8 cellular contexts compared by ENCODE assay signal in genomic region chr12:53179694-53180269, GRCh38. TPM values are rescaled to one million over a fixed set of nuclear protein-coding genes. Genes with fewer than 3 reads are reported as not detected.
DNase-seq lines count a peak whose midpoint lies in the region; ATAC-seq, FAIRE-seq and TF ChIP-seq lines count a peak whose summit lies in the region.

No MANE protein-coding gene starts in this region.

- peak overlapping the region; percentile 89 for H3K27ac ChIP-seq in CD4-positive, alpha-beta memory T cell (ENCODE audit: low read depth, low read length)
- peak overlapping the region; percentile 86 for H3K27ac ChIP-seq in K562 (ENCODE audit: extremely low read depth, low read depth, low read length)
- peak overlapping the region; percentile 87 for H3K27ac ChIP-seq in subcutaneous abdominal adipose tissue (ENCODE audit: low read depth, low read length)

- peak overlapping the region; percentile 89 to 96 (median 90) for H3K4me3 Mint-ChIP-seq in CD4-positive, alpha-beta memory T cell

- H3K36me3 ChIP-seq in CD4-positive, alpha-beta memory T cell (ENCODE audit: insufficient read depth, low read length) = peaks cover 23% of the 10 kb centered on the region
- peaks cover 31% of the 10 kb centered on the region for H3K36me3 ChIP-seq in K562 (ENCODE audit: control insufficient read depth, insufficient read depth, low read length)
- peaks cover 3% of the 10 kb centered on the region for H3K36me3 ChIP-seq in kidney epithelial cell (ENCODE audit: control insufficient read depth, insufficient read depth, low read length)
- H3K36me3 ChIP-seq in subcutaneous abdominal adipose tissue (ENCODE audit: control insufficient read depth in 5 of 5, insufficient read depth in 5 of 5, low read length in 5 of 5) = peaks cover 8 to 26% (median 16%) of the 10 kb centered on the region in 5 donors

- H3K79me2 ChIP-seq in K562 (ENCODE audit: control insufficient read depth, insufficient read depth, low read length) = peaks cover 34% of the 10 kb centered on the region

- H3K4me2 ChIP-seq in K562 (ENCODE audit: insufficient read depth, low read length) = peak overlapping the region; percentile 92

- H3K9me1 ChIP-seq in K562 (ENCODE audit: control insufficient read depth, insufficient read depth, low read length) = no peaks in the 10 kb centered on the region

- TF ChIP-seq POLR2A in K562 (conservative IDR thresholded peaks at IDR 0.05) = no peak

- peaks cover 9 to 35% of the 10 kb centered on the region in 2 donors for H3K36me3 Mint-ChIP-seq in CD4-positive, alpha-beta memory T cell

- in situ Hi-C loops in K562 (cut with MboI) = loop anchor here (10.0 kb wide), 1 partner anchor 755 kb away; no protein-coding TSS in a partner anchor

- H3K27me3 ChIP-seq in CD4-positive, alpha-beta memory T cell (ENCODE audit: insufficient read depth, low read length) = no peaks in the 10 kb centered on the region
- H3K27me3 ChIP-seq in K562 (ENCODE audit: control insufficient read depth in 2 of 2, insufficient read depth in 2 of 2, low read length in 2 of 2) = no peaks in the 10 kb centered on the region
- H3K27me3 ChIP-seq in kidney epithelial cell (ENCODE audit: control insufficient read depth, insufficient read depth, low read length) = no peaks in the 10 kb centered on the region
- H3K27me3 ChIP-seq in subcutaneous abdominal adipose tissue (ENCODE audit: control insufficient read depth in 5 of 5, insufficient read depth in 4 of 5, low read length in 5 of 5) = no peaks in the 10 kb centered on the region

- peak overlapping the region; percentile 88 to 98 (median 97) for H3K27ac Mint-ChIP-seq in CD4-positive, alpha-beta memory T cell

- H3K9me3 ChIP-seq in CD4-positive, alpha-beta memory T cell (ENCODE audit: control insufficient read depth in 1 of 2, low read length in 2 of 2) = no peaks in the 10 kb centered on the region
- H3K9me3 ChIP-seq in K562 (replicated peaks; ENCODE audit: control insufficient read depth, insufficient read depth, low read depth, low read length) (peaks cover 5% of the 10 kb centered on the region), subcutaneous abdominal adipose tissue (ENCODE audit: control insufficient read depth in 5 of 5, low read length in 5 of 5) (no peaks in the 10 kb centered on the region)

- peak; percentile 51 for FAIRE-seq in K562 (lab: Jason Lieb, UNC)

- H3K4me1 ChIP-seq in CD4-positive, alpha-beta memory T cell (ENCODE audit: insufficient read depth, low read length) = peaks cover 47% of the 10 kb centered on the region
- H3K4me1 ChIP-seq in K562 (replicated peaks in 1 of 2; ENCODE audit: control insufficient read depth in 2 of 2, insufficient read depth in 2 of 2, low read length in 2 of 2) (peaks cover 19 to 26% of the 10 kb centered on the region in 2 experiments; a peak in 4 of 5 replicates), subcutaneous abdominal adipose tissue (ENCODE audit: control insufficient read depth in 5 of 5, insufficient read depth in 5 of 5, low read length in 5 of 5) (peaks cover 18 to 65% (median 51%) of the 10 kb centered on the region in 5 donors)

- TF ChIP-seq EP300 in K562 (IDR thresholded peaks at IDR 0.05; ENCODE audit: low read length) = no peak

- ATAC-seq in GM21390 (IDR thresholded peaks at IDR 0.05; ENCODE audit: unreplicated experiment) (peak; percentile 6), K562 (peak; percentile 56)

- no peak for TF ChIP-seq RAD21 in K562 (CRISPR knock-in tag; conservative IDR thresholded peaks at IDR 0.05 in 1 of 2, IDR thresholded peaks at IDR 0.05 in 1 of 2)

- 3% methylated on average over 14 of the region's 14 CpGs for WGBS in K562 (ENCODE audit: insufficient coverage, low coverage, missing lambda C conversion rate)

- no peak for DNase-seq in CD4-positive, alpha-beta memory T cell
- peak; percentile 29 for DNase-seq in HS-5 (ENCODE audit: low read depth)
- DNase-seq in K562 (ENCODE audit: extremely low read depth in 1 of 4, low spot score in 3 of 4) = peak in 2 of 4 experiments; percentile 42 to 43
- no peak for DNase-seq in kidney epithelial cell (ENCODE audit: low read depth)
- no peak for DNase-seq in occipital lobe (lab: John Stamatoyannopoulos, UW)
- no peak for DNase-seq in GM19238 (ENCODE audit: insufficient read length, low spot score)

- H3K9ac ChIP-seq in K562 (ENCODE audit: insufficient read depth in 1 of 2, low read depth in 2 of 2, low read length in 2 of 2) = peak overlapping the region; percentile 82 to 100
- H3K9ac ChIP-seq in subcutaneous abdominal adipose tissue (ENCODE audit: low read length in 5 of 5) = peak overlapping the region; percentile 63 to 89 (median 84)

- POLR2A ChIA-PET in CD4-positive, alpha-beta memory T cell (lab: Charles Lee; ENCODE audit: partially characterized antibody) = interaction anchor here (0.7 to 17.3 kb wide), 23 partner anchors 16 to 321 kb away, joined by 3 to 463 read pairs (median 9); partner anchors contain the start of genes AAAS, EIF4B, ESPL1 and ITGB7
- POLR2A ChIA-PET in K562 (lab: Yijun Ruan, JAX) = interaction anchor here (0.9 to 2.3 kb wide), 6 partner anchors 8 to 41 kb away, joined by 3 to 8 read pairs (median 6); no protein-coding TSS in a partner anchor

- peak overlapping the region; percentile 87 for H2AFZ ChIP-seq in K562 (ENCODE audit: low read depth, low read length)

- BruUV-seq in K562 (replicated peaks; lab: Mats Ljungman, UMichigan) = TSS peak; percentile 84

- H3K4me1 Mint-ChIP-seq in CD4-positive, alpha-beta memory T cell = peaks cover 33 to 56% (median 45%) of the 10 kb centered on the region in 4 donors

- H3K27me3 Mint-ChIP-seq in CD4-positive, alpha-beta memory T cell = no peaks in the 10 kb centered on the region

- intact Hi-C loops in CD4-positive, alpha-beta memory T cell (cut with micrococcal nuclease) = loop anchor here (1.0 to 2.0 kb wide), 14 partner anchors 11 to 321 kb away; partner anchors contain the start of genes AAAS, EIF4B, ESPL1 and MYG1
- intact Hi-C loops in K562 (cut with micrococcal nuclease) = loop anchor here (2.0 kb wide), 1 partner anchor 41 kb away; no protein-coding TSS in a partner anchor

- peak overlapping the region; percentile 56 to 74 for H3K4me3 ChIP-seq in CD4-positive, alpha-beta memory T cell (ENCODE audit: low read length in 2 of 2)
- H3K4me3 ChIP-seq in K562 (peak overlapping the region; percentile 75), kidney epithelial cell (ENCODE audit: low read depth, low read length) (peak overlapping the region; percentile 80), subcutaneous abdominal adipose tissue (ENCODE audit: low read depth in 1 of 5, low read length in 5 of 5) (peak overlapping the region; percentile 74 to 91 (median 85))

- TF ChIP-seq CTCF in K562 (IDR thresholded peaks at IDR 0.05 in 2 of 3, conservative IDR thresholded peaks at IDR 0.05 in 1 of 3; ENCODE audit: insufficient read depth in 2 of 3, low read depth in 1 of 3, low read length in 3 of 3) (no peak), kidney epithelial cell (IDR thresholded peaks at IDR 0.05; ENCODE audit: insufficient read depth, low read length, poor library complexity, severe bottlenecking) (no peak)

- peaks cover 0 to 2% (median 0%) of the 10 kb centered on the region in 8 donors for H3K9me3 Mint-ChIP-seq in CD4-positive, alpha-beta memory T cell

- H4K20me1 ChIP-seq in K562 (replicated peaks; ENCODE audit: control insufficient read depth, insufficient read depth, low read length) = no peaks in the 10 kb centered on the region

- CTCF ChIA-PET in CD4-positive, alpha-beta memory T cell (lab: Charles Lee; ENCODE audit: partially characterized antibody) = interaction anchor here (0.9 to 4.3 kb wide), 7 partner anchors 15 to 165 kb away, joined by 3 to 51 read pairs (median 9); no protein-coding TSS in a partner anchor
- CTCF ChIA-PET in K562 (lab: Yijun Ruan, JAX; ENCODE audit: low intra/inter-chr PET ratio) = interaction anchor here (0.7 kb wide), 1 partner anchor 14 kb away, joined by 4 read pairs; no protein-coding TSS in a partner anchor

RNA-seq across cellular contexts. Expression of gene ZNF740, which starts 0.7 kb away (rescaled TPM):
- total RNA-seq in CD4-positive, alpha-beta memory T cell = 100 to 1,000 TPM; 109 to 113 TPM
- polyA plus RNA-seq in CD4-positive, alpha-beta memory T cell = 1 to 10 TPM in 1 of 2 donors, under 1 TPM in 1; 0.90 to 3.5 TPM
- 77.6 and 121 TPM in 2 replicates for total RNA-seq in K562 (2011; cell fraction: chromatin; rRNA removed; ENCODE audit: low replicate concordance)
- total RNA-seq in K562 (2011; cell fraction: nucleolus; rRNA removed) = 62.2 and 65.9 TPM in 2 replicates
- 76.6 and 88.8 TPM in 2 replicates for total RNA-seq in K562 (2011; cell fraction: nucleoplasm; rRNA removed)
- total RNA-seq in K562 (2014; rRNA removed) (15.1 and 16.1 TPM in 2 replicates), K562 (2014; rRNA removed; fragmentation: Illumina TruSeq; extraction: Trizol) (18.6 and 19.9 TPM in 2 replicates), K562 (2015; rRNA removed; fragmentation: Illumina TruSeq; extraction: Trizol) (13.3 and 13.6 TPM in 2 replicates), K562 (2021) (39.6 and 46.4 TPM in 2 replicates), kidney epithelial cell (9.1 and 9.9 TPM in 2 replicates), occipital lobe (19.7 TPM)
- polyA plus RNA-seq in K562 (2011; rRNA removed) (33.1 and 34.9 TPM in 2 replicates), K562 (2014; fragmentation: Illumina TruSeq; extraction: Trizol) (19.2 and 21.0 TPM in 2 replicates), K562 (2014; fragmentation: Nextera tagmentation; extraction: Ambion mirVana) (1 to 10 TPM in 1 of 2 experiments, under 1 TPM in 1; 0.57 to 1.4 TPM), K562 (2014; rRNA removed) (20.6 and 22.1 TPM in 2 replicates)
- 9.6 and 17.0 TPM in 2 replicates for polyA plus RNA-seq in K562 (2011; cell fraction: cytosol; rRNA removed)
- polyA plus RNA-seq in K562 (2011; cell fraction: nucleus; rRNA removed) = 89.9 and 103 TPM in 2 replicates
- 12.8 and 21.6 TPM in 2 replicates for polyA plus RNA-seq in K562 (2012)
- 32.3 and 37.3 TPM in 2 replicates for polyA minus RNA-seq in K562 (2011; rRNA and poly(A)+ RNA removed)
- polyA minus RNA-seq in K562 (2011; cell fraction: cytosol; rRNA and poly(A)+ RNA removed) = 8.2 and 9.2 TPM in 2 replicates
- 45.2 and 63.6 TPM in 2 replicates for polyA minus RNA-seq in K562 (2011; cell fraction: nucleus; rRNA and poly(A)+ RNA removed)

RNA-seq across cellular contexts. Expression of gene CSAD, which starts 0.9 kb away (rescaled TPM):
- total RNA-seq in CD4-positive, alpha-beta memory T cell = 10 to 100 TPM; 62.5 to 64.2 TPM
- 1 to 10 TPM; 1.1 to 2.9 TPM for polyA plus RNA-seq in CD4-positive, alpha-beta memory T cell
- total RNA-seq in K562 (2011; cell fraction: chromatin; rRNA removed; ENCODE audit: low replicate concordance) = 97.5 and 106 TPM in 2 replicates
- 53.5 and 54.7 TPM in 2 replicates for total RNA-seq in K562 (2011; cell fraction: nucleolus; rRNA removed)
- total RNA-seq in K562 (2011; cell fraction: nucleoplasm; rRNA removed) = 60.6 and 65.8 TPM in 2 replicates
- total RNA-seq in K562 (2014; rRNA removed) (8.1 and 8.5 TPM in 2 replicates), K562 (2014; rRNA removed; fragmentation: Illumina TruSeq; extraction: Trizol) (5.7 and 8.1 TPM in 2 replicates), K562 (2015; rRNA removed; fragmentation: Illumina TruSeq; extraction: Trizol) (6.7 and 7.0 TPM in 2 replicates), K562 (2021) (10.3 and 10.9 TPM in 2 replicates), kidney epithelial cell (5.3 and 9.1 TPM in 2 replicates), occipital lobe (26.0 TPM)
- polyA plus RNA-seq in K562 (2011; rRNA removed) (19.6 and 26.6 TPM in 2 replicates), K562 (2014; fragmentation: Illumina TruSeq; extraction: Trizol) (11.1 and 16.8 TPM in 2 replicates), K562 (2014; fragmentation: Nextera tagmentation; extraction: Ambion mirVana) (1 to 10 TPM; 1.8 to 2.4 TPM), K562 (2014; rRNA removed) (17.1 TPM in 2 replicates)
- 5.5 and 11.5 TPM in 2 replicates for polyA plus RNA-seq in K562 (2011; cell fraction: cytosol; rRNA removed)
- 109 and 129 TPM in 2 replicates for polyA plus RNA-seq in K562 (2011; cell fraction: nucleus; rRNA removed)
- polyA plus RNA-seq in K562 (2012) = 7.6 and 29.6 TPM in 2 replicates
- 6.1 and 7.9 TPM in 2 replicates for polyA minus RNA-seq in K562 (2011; rRNA and poly(A)+ RNA removed)
- 6.1 TPM in 1 of 2 replicates, not detected in the other for polyA minus RNA-seq in K562 (2011; cell fraction: cytosol; rRNA and poly(A)+ RNA removed)
- polyA minus RNA-seq in K562 (2011; cell fraction: nucleus; rRNA and poly(A)+ RNA removed) = 14.8 and 19.5 TPM in 2 replicates

RNA-seq across cellular contexts. Expression of gene ITGB7, which starts 27.3 kb away (rescaled TPM):
- total RNA-seq in CD4-positive, alpha-beta memory T cell = 100 to 1,000 TPM; 382 to 397 TPM
- 100 to 1,000 TPM; 271 to 374 TPM for polyA plus RNA-seq in CD4-positive, alpha-beta memory T cell
- total RNA-seq in K562 (2011; cell fraction: chromatin; rRNA removed; ENCODE audit: low replicate concordance) = 1.7 and 4.1 TPM in 2 replicates
- 3.6 and 8.2 TPM in 2 replicates for total RNA-seq in K562 (2011; cell fraction: nucleolus; rRNA removed)
- 2.3 and 2.7 TPM in 2 replicates for total RNA-seq in K562 (2011; cell fraction: nucleoplasm; rRNA removed)
- total RNA-seq in K562 (2014; rRNA removed) (1.3 and 1.9 TPM in 2 replicates), K562 (2014; rRNA removed; fragmentation: Illumina TruSeq; extraction: Trizol) (0.41 and 0.55 TPM in 2 replicates), K562 (2015; rRNA removed; fragmentation: Illumina TruSeq; extraction: Trizol) (0.54 and 0.64 TPM in 2 replicates), K562 (2021) (2.0 and 3.5 TPM in 2 replicates), kidney epithelial cell (0.75 and 1.6 TPM in 2 replicates), occipital lobe (not detected)
- polyA plus RNA-seq in K562 (2011; rRNA removed) (0.98 and 1.5 TPM in 2 replicates), K562 (2014; fragmentation: Illumina TruSeq; extraction: Trizol) (0.57 and 0.67 TPM in 2 replicates), K562 (2014; fragmentation: Nextera tagmentation; extraction: Ambion mirVana) (under 1 TPM; 0.06 to 0.10 TPM), K562 (2014; rRNA removed) (1.2 and 1.9 TPM in 2 replicates)
- polyA plus RNA-seq in K562 (2011; cell fraction: cytosol; rRNA removed) = 1.2 and 2.2 TPM in 2 replicates
- polyA plus RNA-seq in K562 (2011; cell fraction: nucleus; rRNA removed) = 3.1 and 4.5 TPM in 2 replicates
- polyA plus RNA-seq in K562 (2012) = 0.82 and 1.4 TPM in 2 replicates
- 1.2 and 1.3 TPM in 2 replicates for polyA minus RNA-seq in K562 (2011; rRNA and poly(A)+ RNA removed)
- 0.95 and 2.7 TPM in 2 replicates for polyA minus RNA-seq in K562 (2011; cell fraction: cytosol; rRNA and poly(A)+ RNA removed)
- 0.89 and 1.2 TPM in 2 replicates for polyA minus RNA-seq in K562 (2011; cell fraction: nucleus; rRNA and poly(A)+ RNA removed)

RNA-seq across cellular contexts. Expression of gene RARG, which starts 52.2 kb away (rescaled TPM):
- total RNA-seq in CD4-positive, alpha-beta memory T cell = 10 to 100 TPM; 84.7 to 86.0 TPM
- 10 to 100 TPM; 13.2 to 25.1 TPM for polyA plus RNA-seq in CD4-positive, alpha-beta memory T cell
- total RNA-seq in K562 (2011; cell fraction: chromatin; rRNA removed; ENCODE audit: low replicate concordance) = 6.1 and 17.7 TPM in 2 replicates
- total RNA-seq in K562 (2011; cell fraction: nucleolus; rRNA removed) = 8.7 and 10.3 TPM in 2 replicates
- total RNA-seq in K562 (2011; cell fraction: nucleoplasm; rRNA removed) = 5.0 and 7.3 TPM in 2 replicates
- total RNA-seq in K562 (2014; rRNA removed) = 1.9 and 3.3 TPM in 2 replicates
- 1.8 and 3.1 TPM in 2 replicates for total RNA-seq in K562 (2014; rRNA removed; fragmentation: Illumina TruSeq; extraction: Trizol)
- total RNA-seq in K562 (2015; rRNA removed; fragmentation: Illumina TruSeq; extraction: Trizol) = 3.8 and 4.7 TPM in 2 replicates
- 7.6 and 9.4 TPM in 2 replicates for total RNA-seq in K562 (2021)
- polyA plus RNA-seq in K562 (2011; rRNA removed) = 4.1 and 4.7 TPM in 2 replicates
- 4.7 and 7.6 TPM in 2 replicates for polyA plus RNA-seq in K562 (2011; cell fraction: cytosol; rRNA removed)
- 10.9 and 15.3 TPM in 2 replicates for polyA plus RNA-seq in K562 (2011; cell fraction: nucleus; rRNA removed)
- 3.6 and 5.4 TPM in 2 replicates for polyA plus RNA-seq in K562 (2012)
- 6.0 and 7.8 TPM in 2 replicates for polyA plus RNA-seq in K562 (2014; fragmentation: Illumina TruSeq; extraction: Trizol)
- under 1 TPM; 0.18 to 0.36 TPM for polyA plus RNA-seq in K562 (2014; fragmentation: Nextera tagmentation; extraction: Ambion mirVana)
- 4.9 and 6.5 TPM in 2 replicates for polyA plus RNA-seq in K562 (2014; rRNA removed)
- polyA minus RNA-seq in K562 (2011; rRNA and poly(A)+ RNA removed) = 4.7 and 5.7 TPM in 2 replicates
- 5.7 and 9.6 TPM in 2 replicates for polyA minus RNA-seq in K562 (2011; cell fraction: cytosol; rRNA and poly(A)+ RNA removed)
- 3.6 and 7.6 TPM in 2 replicates for polyA minus RNA-seq in K562 (2011; cell fraction: nucleus; rRNA and poly(A)+ RNA removed)
- total RNA-seq in kidney epithelial cell = 6.1 and 6.9 TPM in 2 replicates
- 7.6 TPM for total RNA-seq in occipital lobe

Comparison
In these comparisons a context has a peak if more than half of its experiments do, and no peak if none do; other contexts are left out.
1. RNA of gene ITGB7, which starts 27.3 kb away (total RNA-seq): 382 to 397 TPM in CD4-positive, alpha-beta memory T cell; 0.75 to 1.6 TPM in kidney epithelial cell, 0.41 to 8.2 TPM in K562 and not detected in occipital lobe (single experiment); every median in the first group is over 10 times any median in the second.
2. Peak in every context shown above with its lines, with median percentiles within 50 percentile points of each other: H3K27ac ChIP-seq and H3K4me3 ChIP-seq.